Comparison of ENCODE assay signal across 32 cellular contexts in the genomic region with DNA sequence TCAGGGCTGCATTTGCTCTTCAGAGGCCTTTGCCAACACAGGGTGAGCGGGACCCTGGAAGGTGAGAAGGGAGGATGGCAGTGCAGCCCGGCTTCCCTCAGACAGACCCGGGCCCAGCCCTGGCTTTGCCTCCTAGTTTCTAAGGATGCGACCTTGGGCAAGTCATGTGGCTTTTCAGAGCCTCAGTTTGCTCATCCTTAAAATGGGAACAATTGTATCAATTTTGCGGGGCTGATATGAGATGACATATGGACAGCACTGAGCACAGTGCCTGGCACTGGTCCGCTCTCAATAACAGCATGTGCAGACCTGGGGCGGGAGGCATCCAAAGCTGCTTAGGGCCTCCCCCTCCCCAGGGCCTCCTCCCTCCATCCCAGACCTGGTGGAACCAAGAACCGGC.
"Had no signal": no experiment of that assay in that cellular context is flagged by ENCODE, and none has a peak within 500 bp of the region (broad histone marks: within the 10 kb centered on the region; RNA-seq: fewer than 3 reads in every experiment).

No MANE protein-coding gene starts in this region.

- H3K27me3 Mint-ChIP-seq: activated naive CD8-positive, alpha-beta T cell treated with anti-CD3 and anti-CD28 coated beads, Interleukin-2, amount 10 ng/mL, durations not matched to agents 7 days and 5 days had no signal

- H3K4me1 ChIP-seq: ascending aorta, SJCRH30 had no signal

- H3K9me3 ChIP-seq: ascending aorta, MG63, SJCRH30 had no signal

- H3K27me3 ChIP-seq: ascending aorta, MG63, SJCRH30 had no signal

- H3K9me3 Mint-ChIP-seq: activated CD4-positive, alpha-beta T cell treated with anti-CD3 and anti-CD28 coated beads, Interleukin-2, amount 10 ng/mL, durations not matched to agents 7 days and 5 days; activated naive CD4-positive, alpha-beta T cell treated with anti-CD3 and anti-CD28 coated beads, Interleukin-2, amount 50 U/mL, for 24 hours; activated naive CD8-positive, alpha-beta T cell treated with anti-CD3 and anti-CD28 coated beads, Interleukin-2, amount 10 ng/mL, durations not matched to agents 7 days and 5 days; activated T-cell treated with anti-CD3 and anti-CD28 coated beads, Interleukin-2, amount 50 U/mL, for 24 hours; activated T-helper 2 cell treated with anti-CD3 and anti-CD28 coated beads, Interferon-gamma antibody, Interleukin-2, Interleukin-4, amounts not matched to agents 10 μg/mL and 5 μg/mL and 100 μg/mL, durations not matched to agents 14 hours and 24 hours and 36 hours; central memory CD8-positive, alpha-beta T cell had no signal

- H3K36me3 ChIP-seq: ascending aorta, cardiac muscle cell, MG63, SJCRH30 had no signal

- H3K4me3 ChIP-seq: ascending aorta, cardiac muscle cell, MG63, SJCRH30, SK-N-MC had no signal

- H3K4me1 Mint-ChIP-seq: activated CD4-positive, alpha-beta T cell treated with anti-CD3 and anti-CD28 coated beads for 36 hours; activated CD4-positive, alpha-beta T cell treated with anti-CD3 and anti-CD28 coated beads, Interleukin-2, amount 10 ng/mL, durations not matched to agents 7 days and 5 days; activated naive CD4-positive, alpha-beta T cell treated with anti-CD3 and anti-CD28 coated beads, Interleukin-2, amount 50 U/mL, for 24 hours; activated naive CD8-positive, alpha-beta T cell treated with anti-CD3 and anti-CD28 coated beads, Interleukin-2, amount 10 ng/mL, durations not matched to agents 7 days and 5 days; central memory CD8-positive, alpha-beta T cell had no signal

- ATAC-seq: activated CD4-positive, alpha-beta T cell treated with anti-CD3 and anti-CD28 coated beads for 36 hours; activated CD4-positive, CD25-positive, alpha-beta regulatory T cell treated with anti-CD3 and anti-CD28 coated beads, Interleukin-2, amount 50 U/mL, for 24 hours; activated CD8-positive, alpha-beta T cell treated with anti-CD3 and anti-CD28 coated beads, Interleukin-2, amount 10 ng/mL, durations not matched to agents 7 days and 5 days had no signal

- H3K36me3 Mint-ChIP-seq: activated naive CD4-positive, alpha-beta T cell treated with anti-CD3 and anti-CD28 coated beads, Interleukin-2, amount 50 U/mL, for 24 hours; activated naive CD8-positive, alpha-beta T cell treated with anti-CD3 and anti-CD28 coated beads, Interleukin-2, amount 10 ng/mL, durations not matched to agents 7 days and 5 days had no signal

- FAIRE-seq: TTC549 had no signal

- H3K4me3 Mint-ChIP-seq: activated CD4-positive, alpha-beta T cell treated with anti-CD3 and anti-CD28 coated beads for 36 hours; activated CD4-positive, alpha-beta T cell treated with anti-CD3 and anti-CD28 coated beads, Interleukin-2, amount 10 ng/mL, durations not matched to agents 7 days and 5 days; activated CD8-positive, alpha-beta T cell treated with anti-CD3 and anti-CD28 coated beads, Interleukin-2, amount 10 ng/mL, durations not matched to agents 7 days and 5 days; activated naive CD4-positive, alpha-beta T cell treated with anti-CD3 and anti-CD28 coated beads, Interleukin-2, amount 50 U/mL, for 24 hours; activated naive CD8-positive, alpha-beta T cell treated with anti-CD3 and anti-CD28 coated beads, Interleukin-2, amount 10 ng/mL, durations not matched to agents 7 days and 5 days; activated T-cell treated with anti-CD3 and anti-CD28 coated beads, Interleukin-2, amount 50 U/mL, for 24 hours; central memory CD8-positive, alpha-beta T cell had no signal

- H3K27ac Mint-ChIP-seq: activated CD4-positive, alpha-beta T cell treated with anti-CD3 and anti-CD28 coated beads for 36 hours; activated CD4-positive, alpha-beta T cell treated with anti-CD3 and anti-CD28 coated beads, Interleukin-2, amount 10 ng/mL, durations not matched to agents 7 days and 5 days; activated CD8-positive, alpha-beta T cell treated with anti-CD3 and anti-CD28 coated beads, Interleukin-2, amount 10 ng/mL, durations not matched to agents 7 days and 5 days; activated naive CD4-positive, alpha-beta T cell treated with anti-CD3 and anti-CD28 coated beads, Interleukin-2, amount 50 U/mL, for 24 hours; activated naive CD8-positive, alpha-beta T cell treated with anti-CD3 and anti-CD28 coated beads, Interleukin-2, amount 10 ng/mL, durations not matched to agents 7 days and 5 days; activated T-cell treated with anti-CD3 and anti-CD28 coated beads, Interleukin-2, amount 50 U/mL, for 24 hours; activated T-helper 2 cell treated with anti-CD3 and anti-CD28 coated beads, Interferon-gamma antibody, Interleukin-2, Interleukin-4, amounts not matched to agents 10 μg/mL and 5 μg/mL and 100 μg/mL, durations not matched to agents 14 hours and 24 hours and 36 hours had no signal

- H3K27ac ChIP-seq: ascending aorta, cardiac muscle cell, SJCRH30, SK-N-MC had no signal

- DNase-seq: activated CD4-positive, alpha-beta T cell treated with anti-CD3 and anti-CD28 coated beads for 36 hours; activated CD4-positive, alpha-beta T cell treated with anti-CD3 and anti-CD28 coated beads, Interleukin-2, amount 10 ng/mL, durations not matched to agents 7 days and 5 days; activated CD4-positive, alpha-beta T cell treated with anti-CD3 and anti-CD28 coated beads, Interleukin-2, amount 50 U/mL, for 48 hours; activated CD8-positive, alpha-beta T cell treated with anti-CD3 and anti-CD28 coated beads, Interleukin-2, amount 10 ng/mL, durations not matched to agents 7 days and 5 days; activated gamma-delta T cell; activated naive CD4-positive, alpha-beta T cell treated with Interleukin-2 at 50 U/mL for 16 hours; activated naive CD8-positive, alpha-beta T cell treated with anti-CD3 and anti-CD28 coated beads, Interleukin-2, amount 10 ng/mL, durations not matched to agents 7 days and 5 days; activated T-cell treated with anti-CD3 and anti-CD28 coated beads, Interleukin-2, amount 50 U/mL, for 24 hours; amygdala; Kasumi-1; MG63; NCI-H1048; NCI-H1105 treated with DMSO at 0.1 percent for 48 hours; NCI-H1436; NCI-H1694; NCI-H1930; NCI-H2081 treated with DMSO at 0.1 percent for 48 hours; NCI-H226; NCI-H446 treated with DMSO at 0.1 percent for 48 hours; NCI-H524; NCI-H69; OCI-M1; Right ventricle myocardium superior; SJCRH30 had no signal
